14 cellular contexts compared by ENCODE assay signal in the genomic region with DNA sequence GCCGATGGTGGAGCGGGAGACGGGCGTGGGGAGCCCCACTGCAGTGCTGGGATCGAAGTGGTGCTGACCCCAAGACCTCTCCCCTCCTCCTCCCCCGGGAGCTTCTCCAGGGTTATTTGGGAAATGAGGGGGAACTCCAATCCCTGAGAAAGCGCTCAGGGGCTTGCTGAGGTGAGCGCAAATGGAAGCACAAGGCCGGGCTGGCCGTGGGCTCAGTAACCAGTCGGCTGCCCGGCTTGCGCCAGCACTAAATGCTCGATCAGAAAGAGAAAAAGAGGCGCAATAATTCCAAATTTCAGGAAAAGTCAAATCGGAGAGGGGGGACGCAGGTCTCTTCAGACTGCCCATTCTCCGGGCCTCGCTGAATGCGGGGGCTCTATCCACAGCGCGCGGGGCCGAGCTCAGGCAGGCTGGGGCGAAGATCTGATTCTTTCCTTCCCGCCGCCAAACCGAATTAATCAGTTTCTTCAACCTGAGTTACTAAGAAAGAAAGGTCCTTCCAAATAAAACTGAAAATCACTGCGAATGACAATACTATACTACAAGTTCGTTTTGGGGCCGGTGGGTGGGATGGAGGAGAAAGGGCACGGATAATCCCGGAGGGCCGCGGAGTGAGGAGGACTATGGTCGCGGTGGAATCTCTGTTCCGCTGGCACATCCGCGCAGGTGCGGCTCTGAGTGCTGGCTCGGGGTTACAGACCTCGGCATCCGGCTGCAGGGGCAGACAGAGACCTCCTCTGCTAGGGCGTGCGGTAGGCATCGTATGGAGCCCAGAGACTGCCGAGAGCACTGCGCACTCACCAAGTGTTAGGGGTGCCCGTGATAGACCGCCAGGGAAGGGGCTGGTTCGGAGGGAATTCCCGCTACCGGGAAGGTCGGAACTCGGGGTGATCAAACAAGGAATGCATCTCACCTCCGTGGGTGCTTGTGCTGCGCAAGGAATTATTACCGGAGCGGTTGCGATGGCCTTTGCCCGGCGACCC. TPM values are rescaled to one million over a fixed set of nuclear protein-coding genes. Genes with fewer than 3 reads are reported as not detected.
A peak's percentile ranks its signal among the peaks of the same experiment; 100 is the strongest.
DNase-seq lines count a peak whose midpoint lies in the region; ATAC-seq and TF ChIP-seq lines count a peak whose summit lies in the region.
"Had no signal": no experiment of that assay in that cellular context is flagged by ENCODE, and none has a peak within 500 bp of the region (broad histone marks: within the 10 kb centered on the region; RNA-seq: fewer than 3 reads in every experiment).

No MANE protein-coding gene starts in this region.

- H3K9ac ChIP-seq in neural progenitor cell = no peak overlapping the region

- no peak for TF ChIP-seq EP300 in gastroesophageal sphincter (IDR thresholded peaks at IDR 0.05)

- CTCF ChIA-PET in RWPE1 (lab: Yijun Ruan, JAX) = interaction anchor here (1.7 kb wide), 1 partner anchor 13 kb away, joined by 9 read pairs; no protein-coding TSS in a partner anchor

- peaks cover 95% of the 10 kb centered on the region for H3K27me3 ChIP-seq in neural progenitor cell
- peaks cover 91% of the 10 kb centered on the region for H3K27me3 ChIP-seq in gastroesophageal sphincter

- peaks cover 42% of the 10 kb centered on the region for H4K20me1 ChIP-seq in neural progenitor cell (ENCODE audit: low read depth)

- peak overlapping the region; percentile 16 to 69 (median 40) for H3K4me3 Mint-ChIP-seq in brain
- peak overlapping the region; percentile 70 for H3K4me3 Mint-ChIP-seq in neural progenitor cell

- H3K4me2 ChIP-seq in neural progenitor cell = peak overlapping the region; percentile 76

- H3K9me3 ChIP-seq in neural progenitor cell (ENCODE audit: low read depth) (no peaks in the 10 kb centered on the region), gastroesophageal sphincter (no peaks in the 10 kb centered on the region)
- H3K9me3 ChIP-seq: breast epithelium, esophagus muscularis mucosa had no signal

- H3K27ac ChIP-seq in neural progenitor cell = no peak overlapping the region
- no peak overlapping the region for H3K27ac ChIP-seq in gastroesophageal sphincter
- H3K27ac ChIP-seq in RWPE1 = no peak overlapping the region
- H3K27ac ChIP-seq: breast epithelium, esophagus muscularis mucosa had no signal

- 0 to 10% methylated on average over 4 to 26 of the region's 63 CpGs for WGBS in gastroesophageal sphincter (ENCODE audit: low coverage in 1 of 2), 2 donors

- peaks cover 50% of the 10 kb centered on the region for H3F3A ChIP-seq in neural progenitor cell (ENCODE audit: low read depth)

- peaks cover 25% of the 10 kb centered on the region for H3K4me1 Mint-ChIP-seq in brain
- H3K4me1 Mint-ChIP-seq in neural progenitor cell = peaks cover 27% of the 10 kb centered on the region

- TF ChIP-seq CTCF in brain (conservative IDR thresholded peaks at IDR 0.05) = no peak
- TF ChIP-seq CTCF in neural progenitor cell (IDR thresholded peaks at IDR 0.05) = no peak
- TF ChIP-seq CTCF in gastroesophageal sphincter (IDR thresholded peaks at IDR 0.05) = no peak
- no peak for TF ChIP-seq CTCF in RWPE1 (conservative IDR thresholded peaks at IDR 0.05; ENCODE audit: low read depth)

- no peak overlapping the region for H2AFZ ChIP-seq in neural progenitor cell (replicated peaks)

- H3K9me3 Mint-ChIP-seq in brain (peaks cover 0 to 14% (median 3%) of the 10 kb centered on the region in 5 experiments), neural progenitor cell (peaks cover 3% of the 10 kb centered on the region)

- TF ChIP-seq POLR2A in gastroesophageal sphincter (IDR thresholded peaks at IDR 0.05) = no peak

- H3K4me1 ChIP-seq in neural progenitor cell = peaks cover 43% of the 10 kb centered on the region
- peaks cover 0 to 40% (median 22%) of the 10 kb centered on the region in 3 donors for H3K4me1 ChIP-seq in gastroesophageal sphincter

- no peaks in the 10 kb centered on the region for H3K79me2 ChIP-seq in neural progenitor cell (ENCODE audit: low read depth)

- H3K27me3 Mint-ChIP-seq in brain (peaks cover 96% of the 10 kb centered on the region), neural progenitor cell (ENCODE audit: insufficient read depth, low read depth) (peaks cover 88% of the 10 kb centered on the region)

- H3K4me3 ChIP-seq in neural progenitor cell (peak overlapping the region; percentile 39), gastroesophageal sphincter (no peak overlapping the region)

- no peak for ATAC-seq in GM21390 (IDR thresholded peaks at IDR 0.05; ENCODE audit: unreplicated experiment)
- no peak for ATAC-seq in gastroesophageal sphincter
- ATAC-seq in GM21423 (IDR thresholded peaks at IDR 0.05; ENCODE audit: unreplicated experiment) = no peak

- H3K36me3 ChIP-seq in neural progenitor cell (no peaks in the 10 kb centered on the region), gastroesophageal sphincter (no peaks in the 10 kb centered on the region)
- H3K36me3 ChIP-seq: breast epithelium, esophagus muscularis mucosa had no signal

- DNase-seq in ELF-1 (ENCODE audit: low read depth, low spot score) (peak; percentile 60), neural progenitor cell (ENCODE audit: low spot score) (peak; percentile 71), RWPE1 (ENCODE audit: low spot score) (no peak)
- peak; percentile 22 for DNase-seq in activated CD4-positive, alpha-beta T cell treated with anti-CD3 and anti-CD28 coated beads, Interleukin-2, amount 50 U/mL, for 1 hour
- DNase-seq: NCI-H446 treated with DMSO at 0.1 percent for 48 hours, SHP77 had no signal

- H3K27ac Mint-ChIP-seq in brain (no peak overlapping the region), neural progenitor cell (no peak overlapping the region)

- no peaks in the 10 kb centered on the region for H3K36me3 Mint-ChIP-seq in brain
- H3K36me3 Mint-ChIP-seq in neural progenitor cell = no peaks in the 10 kb centered on the region

- POLR2A ChIA-PET in RWPE1 (lab: Yijun Ruan, JAX; ENCODE audit: low non-redundant PET) = no interaction called here

RNA-seq across cellular contexts. Expression of gene DLX4, which starts 4.2 kb away (rescaled TPM):
- not detected for polyA plus RNA-seq in brain (ENCODE audit: insufficient read depth, low read depth, low replicate concordance)
- 0.53 TPM in 1 of 2 replicates, not detected in the other for total RNA-seq in neural progenitor cell (ENCODE audit: low replicate concordance)
- total RNA-seq in gastroesophageal sphincter = under 1 TPM in 1 of 4 donors, not detected in 3; 0.35 TPM
- total RNA-seq: esophagus muscularis mucosa, temporal lobe had no signal

RNA-seq across cellular contexts. Expression of gene DLX3, which starts 30.2 kb away (rescaled TPM):
- polyA plus RNA-seq in brain (ENCODE audit: insufficient read depth, low read depth, low replicate concordance) = not detected
- total RNA-seq in neural progenitor cell (ENCODE audit: low replicate concordance) = 0.04 and 0.87 TPM in 2 replicates
- not detected for total RNA-seq in gastroesophageal sphincter
- total RNA-seq: MCF 10A had no signal
